In genomic region chr4:55103224-55103623, GRCh38 we compare ENCODE assay signal across 23 cellular contexts. TPM values are rescaled to one million over a fixed set of nuclear protein-coding genes. Genes with fewer than 3 reads are reported as not detected.
"Had no signal": no experiment of that assay in that cellular context is flagged by ENCODE, and none has a peak within 500 bp of the region (broad histone marks: within the 10 kb centered on the region; RNA-seq: fewer than 3 reads in every experiment).

No MANE protein-coding gene starts in this region.

- H3K4me3 ChIP-seq: breast epithelium, MG63, Peyer's patch had no signal

- H3K9me3 ChIP-seq: breast epithelium, MG63, Peyer's patch had no signal

- DNase-seq: activated CD4-positive, alpha-beta T cell treated with anti-CD3 and anti-CD28 coated beads for 4 hours; activated CD8-positive, alpha-beta memory T cell treated with anti-CD3 and anti-CD28 coated beads, Interleukin-2, amount 50 U/mL, for 4 hours; activated CD8-positive, alpha-beta T cell treated with anti-CD3 and anti-CD28 coated beads for 36 hours; activated gamma-delta T cell treated with Interleukin-2 at 50 U/mL for 16 hours; activated naive CD4-positive, alpha-beta T cell treated with anti-CD3 and anti-CD28 coated beads, Interleukin-2, amount 10 ng/mL, durations not matched to agents 7 days and 5 days; activated naive CD8-positive, alpha-beta T cell treated with anti-CD3 and anti-CD28 coated beads for 36 hours; activated T-cell treated with anti-CD3 and anti-CD28 coated beads, Interleukin-2, amount 50 U/mL, for 72 hours; MG63; MV-4-11; NCI-H1092 treated with DMSO at 0.1 percent for 48 hours; NCI-H1417 treated with DMSO at 0.1 percent for 48 hours; NCI-H1694; NCI-H2029; NCI-H2107; NCI-H2171 treated with DMSO at 0.1 percent for 48 hours; NCI-H226; NCI-H69; Peyer's patch; SHP77 treated with DMSO at 0.1 percent for 48 hours had no signal

- H3K4me1 ChIP-seq: breast epithelium, Peyer's patch had no signal

- H3K36me3 ChIP-seq: breast epithelium, MG63, Peyer's patch had no signal

- H3K27me3 ChIP-seq: breast epithelium, MG63, Peyer's patch had no signal

- ATAC-seq: activated CD4-positive, CD25-positive, alpha-beta regulatory T cell treated with anti-CD3 and anti-CD28 coated beads, Interleukin-2, amount 50 U/mL, for 24 hours; activated CD8-positive, alpha-beta T cell treated with anti-CD3 and anti-CD28 coated beads for 36 hours; activated T-cell treated with anti-CD3 and anti-CD28 coated beads, Interleukin-2, amount 50 U/mL, for 72 hours had no signal

- H3K27ac ChIP-seq: breast epithelium, Peyer's patch, RWPE1 had no signal

RNA-seq across cellular contexts. Expression of gene KDR, which starts 22.2 kb away (rescaled TPM):
- total RNA-seq: activated CD8-positive, alpha-beta T cell treated with anti-CD3 and anti-CD28 coated beads for 36 hours; activated T-cell treated with anti-CD3 and anti-CD28 coated beads, Interleukin-2, amount 50 U/mL, for 72 hours; activated T-helper 2 cell treated with anti-CD3 and anti-CD28 coated beads, Interferon-gamma antibody, Interleukin-2, Interleukin-4, amounts not matched to agents 10 μg/mL and 5 μg/mL and 100 μg/mL, durations not matched to agents 14 hours and 24 hours and 36 hours had no signal
